32 cellular contexts compared by ENCODE assay signal in the genomic region with DNA sequence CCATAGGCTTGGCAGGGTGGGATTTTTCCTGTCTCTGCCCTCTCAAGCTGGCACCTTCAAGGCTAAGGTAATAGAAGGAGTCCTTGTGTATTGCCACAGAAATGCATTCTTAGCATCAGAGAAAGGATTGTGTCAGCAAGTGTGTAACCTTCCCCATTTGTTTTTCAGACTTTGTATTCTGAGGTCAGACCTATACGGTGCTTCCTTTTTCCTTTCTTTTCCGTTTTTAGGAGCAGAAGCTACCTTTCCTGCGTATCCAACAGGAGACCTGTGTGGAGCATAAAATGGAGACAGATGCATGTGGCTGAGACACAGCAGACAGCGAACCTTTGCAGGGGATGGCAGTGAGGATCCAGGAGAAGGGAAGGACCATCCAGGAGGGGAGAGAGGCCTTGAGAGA.
"Had no signal": no experiment of that assay in that cellular context is flagged by ENCODE, and none has a peak within 500 bp of the region (broad histone marks: within the 10 kb centered on the region; RNA-seq: fewer than 3 reads in every experiment).

No MANE protein-coding gene starts in this region.

- H3K27ac ChIP-seq: ascending aorta, brain microvascular endothelial cell, coronary artery, dorsolateral prefrontal cortex, VCaP had no signal

- H3K4me3 Mint-ChIP-seq: activated CD4-positive, alpha-beta memory T cell treated with anti-CD3 and anti-CD28 coated beads, Interleukin-2, amount 10 ng/mL, durations not matched to agents 7 days and 5 days; activated naive CD4-positive, alpha-beta T cell treated with anti-CD3 and anti-CD28 coated beads, Interleukin-2, amount 10 ng/mL, durations not matched to agents 7 days and 5 days; activated naive CD8-positive, alpha-beta T cell treated with anti-CD3 and anti-CD28 coated beads, Interleukin-2, amount 10 ng/mL, durations not matched to agents 7 days and 5 days; activated T-cell treated with anti-CD3 and anti-CD28 coated beads, Interleukin-2, amount 50 U/mL, for 24 hours; activated T-cell treated with anti-CD3 and anti-CD28 coated beads, Interleukin-2, amount 50 U/mL, for 72 hours; central memory CD8-positive, alpha-beta T cell; dendritic cell treated with granulocyte-macrophage colony-stimulating factor and Interleukin-4, amounts not matched to agents 40 ng/mL and 50 ng/mL, for 4 days; endodermal cell; T-helper 17 cell; T-helper 2 cell treated with Interferon-gamma antibody and Interleukin-4, amounts not matched to agents 5 μg/mL and 100 μg/mL, for 36 hours; WTC11 had no signal

- H3K27ac Mint-ChIP-seq: activated CD4-positive, alpha-beta memory T cell treated with anti-CD3 and anti-CD28 coated beads, Interleukin-2, amount 10 ng/mL, durations not matched to agents 7 days and 5 days; activated naive CD4-positive, alpha-beta T cell treated with anti-CD3 and anti-CD28 coated beads, Interleukin-2, amount 10 ng/mL, durations not matched to agents 7 days and 5 days; activated naive CD8-positive, alpha-beta T cell treated with anti-CD3 and anti-CD28 coated beads, Interleukin-2, amount 10 ng/mL, durations not matched to agents 7 days and 5 days; activated T-cell treated with anti-CD3 and anti-CD28 coated beads, Interleukin-2, amount 50 U/mL, for 24 hours; activated T-cell treated with anti-CD3 and anti-CD28 coated beads, Interleukin-2, amount 50 U/mL, for 72 hours; dendritic cell treated with granulocyte-macrophage colony-stimulating factor and Interleukin-4, amounts not matched to agents 40 ng/mL and 50 ng/mL, for 4 days; endodermal cell; T-helper 17 cell; T-helper 2 cell treated with Interferon-gamma antibody and Interleukin-4, amounts not matched to agents 5 μg/mL and 100 μg/mL, for 36 hours; WTC11 had no signal

- H3K27me3 ChIP-seq: ascending aorta, brain microvascular endothelial cell, dorsolateral prefrontal cortex had no signal

- ATAC-seq: activated CD4-positive, CD25-positive, alpha-beta regulatory T cell treated with anti-CD3 and anti-CD28 coated beads, Interleukin-2, amount 50 U/mL, for 24 hours; activated naive CD4-positive, alpha-beta T cell treated with anti-CD3 and anti-CD28 coated beads, Interleukin-2, amount 50 U/mL, for 72 hours; activated T-cell treated with anti-CD3 and anti-CD28 coated beads, Interleukin-2, amount 50 U/mL, for 72 hours; esophagus mucosa; T-helper 17 cell; WTC11 had no signal

- H3K4me1 ChIP-seq: ascending aorta had no signal

- H3K9me3 ChIP-seq: ascending aorta had no signal

- FAIRE-seq: bronchial epithelial cell, frontal cortex had no signal

- H3K27me3 Mint-ChIP-seq: activated CD4-positive, alpha-beta memory T cell treated with anti-CD3 and anti-CD28 coated beads, Interleukin-2, amount 10 ng/mL, durations not matched to agents 7 days and 5 days; activated naive CD4-positive, alpha-beta T cell treated with anti-CD3 and anti-CD28 coated beads, Interleukin-2, amount 10 ng/mL, durations not matched to agents 7 days and 5 days; activated naive CD8-positive, alpha-beta T cell treated with anti-CD3 and anti-CD28 coated beads, Interleukin-2, amount 10 ng/mL, durations not matched to agents 7 days and 5 days; activated T-cell treated with anti-CD3 and anti-CD28 coated beads, Interleukin-2, amount 50 U/mL, for 24 hours; central memory CD8-positive, alpha-beta T cell; dendritic cell treated with granulocyte-macrophage colony-stimulating factor and Interleukin-4, amounts not matched to agents 40 ng/mL and 50 ng/mL, for 4 days; T-helper 17 cell had no signal

- H3K4me1 Mint-ChIP-seq: activated CD4-positive, alpha-beta memory T cell treated with anti-CD3 and anti-CD28 coated beads, Interleukin-2, amount 10 ng/mL, durations not matched to agents 7 days and 5 days; activated naive CD4-positive, alpha-beta T cell treated with anti-CD3 and anti-CD28 coated beads, Interleukin-2, amount 10 ng/mL, durations not matched to agents 7 days and 5 days; central memory CD8-positive, alpha-beta T cell; T-helper 17 cell had no signal

- H3K4me3 ChIP-seq: ascending aorta, coronary artery, dorsolateral prefrontal cortex had no signal

- DNase-seq: activated CD4-positive, alpha-beta memory T cell treated with anti-CD3 and anti-CD28 coated beads, Interleukin-2, amount 10 ng/mL, durations not matched to agents 7 days and 5 days; activated CD4-positive, alpha-beta T cell treated with anti-CD3 and anti-CD28 coated beads for 48 hours; activated CD4-positive, alpha-beta T cell treated with anti-CD3 and anti-CD28 coated beads, Interleukin-2, amount 50 U/mL, for 4 hours; activated CD8-positive, alpha-beta memory T cell treated with anti-CD3 and anti-CD28 coated beads, Interleukin-2, amount 50 U/mL, for 48 hours; activated gamma-delta T cell; activated naive CD4-positive, alpha-beta T cell; activated naive CD4-positive, alpha-beta T cell treated with anti-CD3 and anti-CD28 coated beads, Interleukin-2, amount 10 ng/mL, durations not matched to agents 7 days and 5 days; activated naive CD8-positive, alpha-beta T cell treated with anti-CD3 and anti-CD28 coated beads, Interleukin-2, amount 10 ng/mL, durations not matched to agents 7 days and 5 days; activated T-cell treated with anti-CD3 and anti-CD28 coated beads for 4 hours; activated T-cell treated with anti-CD3 and anti-CD28 coated beads, Interleukin-2, amount 50 U/mL, for 24 hours; activated T-cell treated with anti-CD3 and anti-CD28 coated beads, Interleukin-2, amount 50 U/mL, for 72 hours; brain microvascular endothelial cell; dorsolateral prefrontal cortex; effector memory CD4-positive, alpha-beta T cell; endodermal cell; foreskin fibroblast; head of caudate nucleus; T-helper 1 cell; T-helper 17 cell; T1000 had no signal

- H3K9me3 Mint-ChIP-seq: central memory CD8-positive, alpha-beta T cell; dendritic cell treated with granulocyte-macrophage colony-stimulating factor and Interleukin-4, amounts not matched to agents 40 ng/mL and 50 ng/mL, for 4 days had no signal
